In genomic region chr4:175560628-175561027, GRCh38 we compare ENCODE assay signal across 9 cellular contexts.
DNase-seq lines count a peak whose midpoint lies in the region; ATAC-seq and TF ChIP-seq lines count a peak whose summit lies in the region.
"Had no signal": no experiment of that assay in that cellular context is flagged by ENCODE, and none has a peak within 500 bp of the region (broad histone marks: within the 10 kb centered on the region; RNA-seq: fewer than 3 reads in every experiment).

No MANE protein-coding gene starts in this region.

- no peaks in the 10 kb centered on the region for H3K27me3 Mint-ChIP-seq in activated T-cell treated with anti-CD3 and anti-CD28 coated beads, Interleukin-2, amount 50 U/mL, for 72 hours (ENCODE audit: low read depth)
- H3K27me3 Mint-ChIP-seq: stimulated activated naive CD8-positive, alpha-beta T cell treated with anti-CD3 and anti-CD28 coated beads, Interleukin-15, Interleukin-2, amounts not matched to agents 100 ng/mL and 50 ng/mL, for 24 hours had no signal

- H3K4me3 Mint-ChIP-seq in activated T-cell treated with anti-CD3 and anti-CD28 coated beads, Interleukin-2, amount 50 U/mL, for 72 hours = no peak overlapping the region
- H3K4me3 Mint-ChIP-seq: stimulated activated naive CD8-positive, alpha-beta T cell treated with anti-CD3 and anti-CD28 coated beads, Interleukin-15, Interleukin-2, amounts not matched to agents 100 ng/mL and 50 ng/mL, for 24 hours had no signal

- no peak overlapping the region for H3K27ac Mint-ChIP-seq in activated T-cell treated with anti-CD3 and anti-CD28 coated beads, Interleukin-2, amount 50 U/mL, for 72 hours
- H3K27ac Mint-ChIP-seq: stimulated activated naive CD8-positive, alpha-beta T cell treated with anti-CD3 and anti-CD28 coated beads, Interleukin-15, Interleukin-2, amounts not matched to agents 100 ng/mL and 50 ng/mL, for 24 hours had no signal

- H3K36me3 Mint-ChIP-seq in activated T-cell treated with anti-CD3 and anti-CD28 coated beads, Interleukin-2, amount 50 U/mL, for 72 hours (ENCODE audit: insufficient read depth in 2 of 2) = no peaks in the 10 kb centered on the region

- H3K36me3 ChIP-seq in kidney epithelial cell (ENCODE audit: control insufficient read depth, insufficient read depth, low read length) = no peaks in the 10 kb centered on the region

- H3K4me3 ChIP-seq in kidney epithelial cell (ENCODE audit: low read depth, low read length) = no peak overlapping the region

- no peaks in the 10 kb centered on the region for H3K4me1 Mint-ChIP-seq in activated T-cell treated with anti-CD3 and anti-CD28 coated beads, Interleukin-2, amount 50 U/mL, for 72 hours (ENCODE audit: low read depth)

- DNase-seq in COR-L47 (lab: John Stamatoyannopoulos, UW) (peak; percentile 53), SW480 (ENCODE audit: low spot score) (peak; percentile 27), kidney epithelial cell (ENCODE audit: low read depth) (peak; percentile 2), GM20000 (ENCODE audit: low spot score) (no peak)
- no peak for DNase-seq in activated T-cell treated with anti-CD3 and anti-CD28 coated beads, Interleukin-2, amount 50 U/mL, for 72 hours
- no peak for DNase-seq in activated CD8-positive, alpha-beta memory T cell treated with anti-CD3 and anti-CD28 coated beads, Interleukin-2, amount 50 U/mL, for 48 hours

- peak; percentile 57 for TF ChIP-seq CTCF in LNCAP (IDR thresholded peaks at IDR 0.05)
- peak; percentile 4 for TF ChIP-seq CTCF in kidney epithelial cell (IDR thresholded peaks at IDR 0.05; ENCODE audit: insufficient read depth, low read length, poor library complexity, severe bottlenecking)
- no peak for TF ChIP-seq CTCF in GM20000 (IDR thresholded peaks at IDR 0.05; ENCODE audit: extremely low read depth, missing control alignments)

- ATAC-seq in activated T-cell treated with anti-CD3 and anti-CD28 coated beads, Interleukin-2, amount 50 U/mL, for 72 hours (replicated peaks in 1 of 2) = no peak
- no peak for ATAC-seq in HG03565 (IDR thresholded peaks at IDR 0.05; ENCODE audit: unreplicated experiment)

- peaks cover 1 to 2% of the 10 kb centered on the region in 2 donors for H3K9me3 Mint-ChIP-seq in activated T-cell treated with anti-CD3 and anti-CD28 coated beads, Interleukin-2, amount 50 U/mL, for 72 hours
- H3K9me3 Mint-ChIP-seq: stimulated activated naive CD8-positive, alpha-beta T cell treated with anti-CD3 and anti-CD28 coated beads, Interleukin-15, Interleukin-2, amounts not matched to agents 100 ng/mL and 50 ng/mL, for 24 hours had no signal

- no peaks in the 10 kb centered on the region for H3K27me3 ChIP-seq in kidney epithelial cell (ENCODE audit: control insufficient read depth, insufficient read depth, low read length)

Comparison
In these comparisons a context has a peak if more than half of its experiments do, and no peak if none do; other contexts are left out.
1. DNase-seq: peak in COR-L47 (single experiment), SW480 (single experiment) and kidney epithelial cell (single experiment); none in activated T-cell treated with anti-CD3 and anti-CD28 coated beads, Interleukin-2, amount 50 U/mL, for 72 hours (0 of 2), activated CD8-positive, alpha-beta memory T cell treated with anti-CD3 and anti-CD28 coated beads, Interleukin-2, amount 50 U/mL, for 48 hours (single experiment) and GM20000 (single experiment).